In the genomic region with DNA sequence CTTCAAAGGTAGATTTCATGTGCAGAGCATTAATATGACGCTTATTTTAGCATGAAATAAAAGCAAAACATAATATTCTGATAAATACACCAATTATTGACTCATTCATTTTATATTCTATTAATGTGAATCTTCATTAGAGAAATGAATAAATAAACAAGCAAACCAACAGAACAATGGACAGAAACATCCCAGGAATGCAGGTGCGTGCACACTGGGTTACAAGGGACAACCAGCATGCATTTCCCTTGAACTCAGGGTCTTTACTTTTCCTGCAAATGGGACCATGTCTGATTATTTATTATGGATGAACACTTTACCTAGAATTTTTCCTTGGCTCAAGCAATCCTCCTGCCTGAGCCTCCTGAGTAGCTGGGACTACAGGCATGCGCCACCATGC, we compare ENCODE assay signal across 42 cellular contexts. TPM values are rescaled to one million over a fixed set of nuclear protein-coding genes. Genes with fewer than 3 reads are reported as not detected.
"Had no signal": no experiment of that assay in that cellular context is flagged by ENCODE, and none has a peak within 500 bp of the region (broad histone marks: within the 10 kb centered on the region; RNA-seq: fewer than 3 reads in every experiment).

No MANE protein-coding gene starts in this region.

- H3K27me3 ChIP-seq: adrenal gland, ascending aorta, body of pancreas, brain microvascular endothelial cell, breast epithelium, cardiac muscle cell, colonic mucosa had no signal

- H3K36me3 Mint-ChIP-seq: activated naive CD4-positive, alpha-beta T cell treated with anti-CD3 and anti-CD28 coated beads, Interleukin-2, amount 10 ng/mL, durations not matched to agents 7 days and 5 days; activated naive CD4-positive, alpha-beta T cell treated with anti-CD3 and anti-CD28 coated beads, Interleukin-2, amount 50 U/mL, for 24 hours; activated naive CD4-positive, alpha-beta T cell treated with anti-CD3 and anti-CD28 coated beads, Interleukin-2, amount 50 U/mL, for 72 hours; activated naive CD8-positive, alpha-beta T cell; activated naive CD8-positive, alpha-beta T cell treated with anti-CD3 and anti-CD28 coated beads for 36 hours; activated naive CD8-positive, alpha-beta T cell treated with anti-CD3 and anti-CD28 coated beads, Interleukin-2, amount 10 ng/mL, durations not matched to agents 7 days and 5 days; brain had no signal

- FAIRE-seq: astrocyte, bronchial epithelial cell, colon had no signal

- H3K36me3 ChIP-seq: adrenal gland, ascending aorta, brain microvascular endothelial cell, breast epithelium, cardiac muscle cell, colonic mucosa had no signal

- H3K4me1 ChIP-seq: adrenal gland, ascending aorta, body of pancreas, breast epithelium, colonic mucosa had no signal

- H3K4me1 Mint-ChIP-seq: activated naive CD4-positive, alpha-beta T cell treated with anti-CD3 and anti-CD28 coated beads, Interleukin-2, amount 10 ng/mL, durations not matched to agents 7 days and 5 days; activated naive CD4-positive, alpha-beta T cell treated with anti-CD3 and anti-CD28 coated beads, Interleukin-2, amount 50 U/mL, for 24 hours; activated naive CD8-positive, alpha-beta T cell treated with anti-CD3 and anti-CD28 coated beads for 36 hours; activated naive CD8-positive, alpha-beta T cell treated with anti-CD3 and anti-CD28 coated beads, Interleukin-2, amount 10 ng/mL, durations not matched to agents 7 days and 5 days; activated naive CD8-positive, alpha-beta T cell treated with anti-CD3 and anti-CD28 coated beads, Interleukin-2, amount 50 U/mL, for 24 hours; activated T-helper 17 cell treated with anti-CD3 and anti-CD28 coated beads, Interleukin-2, amount 50 U/mL, for 72 hours; central memory CD8-positive, alpha-beta T cell had no signal

- H3K27me3 Mint-ChIP-seq: activated naive CD4-positive, alpha-beta T cell treated with anti-CD3 and anti-CD28 coated beads, Interleukin-2, amount 10 ng/mL, durations not matched to agents 7 days and 5 days; activated naive CD4-positive, alpha-beta T cell treated with anti-CD3 and anti-CD28 coated beads, Interleukin-2, amount 50 U/mL, for 24 hours; activated naive CD8-positive, alpha-beta T cell; activated naive CD8-positive, alpha-beta T cell treated with anti-CD3 and anti-CD28 coated beads for 36 hours; activated naive CD8-positive, alpha-beta T cell treated with anti-CD3 and anti-CD28 coated beads, Interleukin-2, amount 10 ng/mL, durations not matched to agents 7 days and 5 days; activated T-helper 17 cell treated with anti-CD3 and anti-CD28 coated beads, Interleukin-2, amount 50 U/mL, for 72 hours; brain; central memory CD8-positive, alpha-beta T cell had no signal

- ATAC-seq: activated naive CD4-positive, alpha-beta T cell treated with anti-CD3 and anti-CD28 coated beads, Interleukin-2, amount 50 U/mL, for 72 hours; activated naive CD8-positive, alpha-beta T cell treated with anti-CD3 and anti-CD28 coated beads, Interleukin-2, amount 50 U/mL, for 24 hours; activated T-cell treated with anti-CD3 and anti-CD28 coated beads, Interleukin-2, amount 50 U/mL, for 72 hours; activated T-helper 17 cell treated with anti-CD3 and anti-CD28 coated beads, Interleukin-2, amount 50 U/mL, for 72 hours; body of pancreas had no signal

- H3K27ac Mint-ChIP-seq: activated naive CD4-positive, alpha-beta T cell treated with anti-CD3 and anti-CD28 coated beads for 36 hours; activated naive CD4-positive, alpha-beta T cell treated with anti-CD3 and anti-CD28 coated beads, Interleukin-2, amount 10 ng/mL, durations not matched to agents 7 days and 5 days; activated naive CD4-positive, alpha-beta T cell treated with anti-CD3 and anti-CD28 coated beads, Interleukin-2, amount 50 U/mL, for 24 hours; activated naive CD4-positive, alpha-beta T cell treated with anti-CD3 and anti-CD28 coated beads, Interleukin-2, amount 50 U/mL, for 72 hours; activated naive CD8-positive, alpha-beta T cell; activated naive CD8-positive, alpha-beta T cell treated with anti-CD3 and anti-CD28 coated beads for 36 hours; activated naive CD8-positive, alpha-beta T cell treated with anti-CD3 and anti-CD28 coated beads, Interleukin-2, amount 10 ng/mL, durations not matched to agents 7 days and 5 days; activated naive CD8-positive, alpha-beta T cell treated with anti-CD3 and anti-CD28 coated beads, Interleukin-2, amount 50 U/mL, for 24 hours; activated T-cell treated with anti-CD3 and anti-CD28 coated beads, Interleukin-2, amount 50 U/mL, for 72 hours; activated T-helper 1 cell treated with anti-CD3 and anti-CD28 coated beads, Interleukin-12 subunit alpha, Interleukin-12 subunit beta, Interleukin-2, Interleukin-4 antibody, amounts not matched to agents 30 ng/mL and 10 ng/mL and 1 ng/mL, durations not matched to agents 14 hours and 24 hours and 36 hours; activated T-helper 17 cell treated with anti-CD3 and anti-CD28 coated beads, Interleukin-2, amount 50 U/mL, for 72 hours; activated T-helper 2 cell treated with anti-CD3 and anti-CD28 coated beads, Interferon-gamma antibody, Interleukin-2, Interleukin-4, amounts not matched to agents 10 μg/mL and 5 μg/mL and 100 μg/mL, durations not matched to agents 14 hours and 24 hours and 36 hours; brain had no signal

- H3K27ac ChIP-seq: adrenal gland, ascending aorta, body of pancreas, brain microvascular endothelial cell, breast epithelium, cardiac muscle cell, colonic mucosa had no signal

- H3K9me3 ChIP-seq: adrenal gland, ascending aorta, body of pancreas, breast epithelium, colonic mucosa had no signal

- H3K4me3 ChIP-seq: adrenal gland, ascending aorta, body of pancreas, breast epithelium, cardiac muscle cell, colonic mucosa had no signal

- DNase-seq: activated effector memory CD4-positive, alpha-beta T cell treated with anti-CD3 and anti-CD28 coated beads, Interleukin-2, amount 50 U/mL, for 16 hours; activated effector memory CD4-positive, alpha-beta T cell treated with Interleukin-2 at 50 U/mL for 16 hours; activated gamma-delta T cell; activated gamma-delta T cell treated with Interleukin-2 at 50 U/mL for 16 hours; activated naive CD4-positive, alpha-beta T cell; activated naive CD4-positive, alpha-beta T cell treated with anti-CD3 and anti-CD28 coated beads for 36 hours; activated naive CD4-positive, alpha-beta T cell treated with anti-CD3 and anti-CD28 coated beads, Interleukin-2, amount 10 ng/mL, durations not matched to agents 7 days and 5 days; activated naive CD4-positive, alpha-beta T cell treated with anti-CD3 and anti-CD28 coated beads, Interleukin-2, amount 50 U/mL, for 16 hours; activated naive CD4-positive, alpha-beta T cell treated with Interleukin-2 at 50 U/mL for 16 hours; activated naive CD8-positive, alpha-beta T cell treated with anti-CD3 and anti-CD28 coated beads for 36 hours; activated naive CD8-positive, alpha-beta T cell treated with anti-CD3 and anti-CD28 coated beads, Interleukin-2, amount 10 ng/mL, durations not matched to agents 7 days and 5 days; activated naive CD8-positive, alpha-beta T cell treated with anti-CD3 and anti-CD28 coated beads, Interleukin-2, amount 50 U/mL, for 24 hours; activated T-cell treated with anti-CD3 and anti-CD28 coated beads, Interleukin-2, amount 50 U/mL, for 48 hours; activated T-cell treated with anti-CD3 and anti-CD28 coated beads, Interleukin-2, amount 50 U/mL, for 72 hours; adrenal gland; amniotic stem cell; amygdala; anterior cingulate cortex; aorta; body of pancreas; brain microvascular endothelial cell; caudate nucleus; central memory CD4-positive, alpha-beta T cell; cerebellar nuclear complex; colonic mucosa had no signal

- H3K4me3 Mint-ChIP-seq: activated naive CD4-positive, alpha-beta T cell treated with anti-CD3 and anti-CD28 coated beads for 36 hours; activated naive CD4-positive, alpha-beta T cell treated with anti-CD3 and anti-CD28 coated beads, Interleukin-2, amount 10 ng/mL, durations not matched to agents 7 days and 5 days; activated naive CD4-positive, alpha-beta T cell treated with anti-CD3 and anti-CD28 coated beads, Interleukin-2, amount 50 U/mL, for 24 hours; activated naive CD8-positive, alpha-beta T cell; activated naive CD8-positive, alpha-beta T cell treated with anti-CD3 and anti-CD28 coated beads for 36 hours; activated naive CD8-positive, alpha-beta T cell treated with anti-CD3 and anti-CD28 coated beads, Interleukin-2, amount 10 ng/mL, durations not matched to agents 7 days and 5 days; activated naive CD8-positive, alpha-beta T cell treated with anti-CD3 and anti-CD28 coated beads, Interleukin-2, amount 50 U/mL, for 24 hours; activated T-cell treated with anti-CD3 and anti-CD28 coated beads, Interleukin-2, amount 50 U/mL, for 72 hours; activated T-helper 1 cell treated with anti-CD3 and anti-CD28 coated beads, Interleukin-12 subunit alpha, Interleukin-12 subunit beta, Interleukin-2, Interleukin-4 antibody, amounts not matched to agents 30 ng/mL and 10 ng/mL and 1 ng/mL, durations not matched to agents 14 hours and 24 hours and 36 hours; activated T-helper 17 cell treated with anti-CD3 and anti-CD28 coated beads, Interleukin-2, amount 50 U/mL, for 72 hours; brain; central memory CD8-positive, alpha-beta T cell had no signal

- H3K9me3 Mint-ChIP-seq: activated naive CD4-positive, alpha-beta T cell treated with anti-CD3 and anti-CD28 coated beads for 36 hours; activated naive CD4-positive, alpha-beta T cell treated with anti-CD3 and anti-CD28 coated beads, Interleukin-2, amount 10 ng/mL, durations not matched to agents 7 days and 5 days; activated naive CD4-positive, alpha-beta T cell treated with anti-CD3 and anti-CD28 coated beads, Interleukin-2, amount 50 U/mL, for 24 hours; activated naive CD8-positive, alpha-beta T cell treated with anti-CD3 and anti-CD28 coated beads for 36 hours; activated naive CD8-positive, alpha-beta T cell treated with anti-CD3 and anti-CD28 coated beads, Interleukin-2, amount 10 ng/mL, durations not matched to agents 7 days and 5 days; activated naive CD8-positive, alpha-beta T cell treated with anti-CD3 and anti-CD28 coated beads, Interleukin-2, amount 50 U/mL, for 24 hours; activated T-cell treated with anti-CD3 and anti-CD28 coated beads, Interleukin-2, amount 50 U/mL, for 72 hours; activated T-helper 1 cell treated with anti-CD3 and anti-CD28 coated beads, Interleukin-12 subunit alpha, Interleukin-12 subunit beta, Interleukin-2, Interleukin-4 antibody, amounts not matched to agents 30 ng/mL and 10 ng/mL and 1 ng/mL, durations not matched to agents 14 hours and 24 hours and 36 hours; activated T-helper 17 cell treated with anti-CD3 and anti-CD28 coated beads, Interleukin-2, amount 50 U/mL, for 72 hours; activated T-helper 2 cell treated with anti-CD3 and anti-CD28 coated beads, Interferon-gamma antibody, Interleukin-2, Interleukin-4, amounts not matched to agents 10 μg/mL and 5 μg/mL and 100 μg/mL, durations not matched to agents 14 hours and 24 hours and 36 hours; central memory CD8-positive, alpha-beta T cell had no signal

RNA-seq across cellular contexts. Expression of a gene that starts 13.5 kb away (rescaled TPM):
- total RNA-seq: activated naive CD4-positive, alpha-beta T cell treated with anti-CD3 and anti-CD28 coated beads for 36 hours; activated naive CD4-positive, alpha-beta T cell treated with anti-CD3 and anti-CD28 coated beads, Interleukin-2, amount 50 U/mL, for 72 hours; activated naive CD8-positive, alpha-beta T cell treated with anti-CD3 and anti-CD28 coated beads for 36 hours; activated naive CD8-positive, alpha-beta T cell treated with anti-CD3 and anti-CD28 coated beads, Interleukin-2, amount 10 ng/mL, durations not matched to agents 7 days and 5 days; activated T-cell treated with anti-CD3 and anti-CD28 coated beads, Interleukin-2, amount 50 U/mL, for 72 hours; activated T-helper 1 cell treated with anti-CD3 and anti-CD28 coated beads, Interleukin-12 subunit alpha, Interleukin-12 subunit beta, Interleukin-2, Interleukin-4 antibody, amounts not matched to agents 30 ng/mL and 10 ng/mL and 1 ng/mL, durations not matched to agents 14 hours and 24 hours and 36 hours; activated T-helper 17 cell treated with anti-CD3 and anti-CD28 coated beads, Interleukin-2, amount 50 U/mL, for 72 hours; activated T-helper 2 cell treated with anti-CD3 and anti-CD28 coated beads, Interferon-gamma antibody, Interleukin-2, Interleukin-4, amounts not matched to agents 10 μg/mL and 5 μg/mL and 100 μg/mL, durations not matched to agents 14 hours and 24 hours and 36 hours; adrenal gland; aorta; ascending aorta; astrocyte; body of pancreas; breast epithelium; bronchial epithelial cell; cardiac septum; chondrocyte had no signal
- polyA plus RNA-seq: adipose tissue, adrenal gland, aorta had no signal
